8 cellular contexts compared by ENCODE assay signal in genomic region chr9:99056876-99057664, GRCh38. TPM values are rescaled to one million over a fixed set of nuclear protein-coding genes. Genes with fewer than 3 reads are reported as not detected.
DNase-seq lines count a peak whose midpoint lies in the region; ATAC-seq lines count a peak whose summit lies in the region.

No MANE protein-coding gene starts in this region.

- H2AFZ ChIP-seq in mesenchymal stem cell (ENCODE audit: low read depth, low read length): no peak overlapping the region

- no peak overlapping the region for H2BK15ac ChIP-seq in mesenchymal stem cell (ENCODE audit: low read depth, poor library complexity, severe bottlenecking)

- peak overlapping the region; percentile 87 for H4K91ac ChIP-seq in mesenchymal stem cell (ENCODE audit: low read length)

- peaks cover 33 to 89% (median 71%) of the 10 kb centered on the region in 4 donors for H3K4me1 Mint-ChIP-seq in CD4-positive, CD25-positive, alpha-beta regulatory T cell
- peaks cover 49 to 58% (median 50%) of the 10 kb centered on the region in 3 donors for H3K4me1 Mint-ChIP-seq in IgD-negative memory B cell

- peak overlapping the region; percentile 1 for H2BK5ac ChIP-seq in mesenchymal stem cell (ENCODE audit: low read depth, low read length, poor library complexity, severe bottlenecking)

- peaks cover 0 to 2% (median 0%) of the 10 kb centered on the region in 7 donors for H3K9me3 Mint-ChIP-seq in CD4-positive, CD25-positive, alpha-beta regulatory T cell
- H3K9me3 Mint-ChIP-seq in IgD-negative memory B cell: no peaks in the 10 kb centered on the region
- H3K9me3 Mint-ChIP-seq in activated naive CD4-positive, alpha-beta T cell treated with anti-CD3 and anti-CD28 coated beads, Interleukin-2, amount 50 U/mL, for 72 hours: peaks cover 0 to 11% of the 10 kb centered on the region in 2 donors

- ATAC-seq in CD4-positive, CD25-positive, alpha-beta regulatory T cell (ENCODE audit: low read depth in 2 of 2): peak; percentile 22 to 23
- peak; percentile 55 to 68 for ATAC-seq in activated naive CD4-positive, alpha-beta T cell treated with anti-CD3 and anti-CD28 coated beads, Interleukin-2, amount 50 U/mL, for 72 hours
- no peak for ATAC-seq in HG02571 (IDR thresholded peaks at IDR 0.05; ENCODE audit: unreplicated experiment)
- ATAC-seq in GM21737 (IDR thresholded peaks at IDR 0.05; ENCODE audit: unreplicated experiment): no peak

- no peaks in the 10 kb centered on the region for H3K9me3 ChIP-seq in CD4-positive, CD25-positive, alpha-beta regulatory T cell (ENCODE audit: control insufficient read depth in 2 of 2, low read length in 2 of 2)
- no peaks in the 10 kb centered on the region for H3K9me3 ChIP-seq in mesenchymal stem cell (ENCODE audit: control insufficient read depth, low read length)

- H2BK120ac ChIP-seq in mesenchymal stem cell (ENCODE audit: low read depth, low read length): peak overlapping the region; percentile 22

- H3K27me3 Mint-ChIP-seq in CD4-positive, CD25-positive, alpha-beta regulatory T cell: no peaks in the 10 kb centered on the region
- no peaks in the 10 kb centered on the region for H3K27me3 Mint-ChIP-seq in IgD-negative memory B cell

- H3K79me1 ChIP-seq in mesenchymal stem cell (replicated peaks; ENCODE audit: low read length, poor library complexity, severe bottlenecking): no peaks in the 10 kb centered on the region

- peak overlapping the region; percentile 87 for H3K4me3 ChIP-seq in CD4-positive, CD25-positive, alpha-beta regulatory T cell (ENCODE audit: low read depth, low read length)
- H3K4me3 ChIP-seq in mesenchymal stem cell (ENCODE audit: insufficient read depth in 1 of 2, low read depth in 1 of 2, low read length in 2 of 2): no peak overlapping the region

- H3K36me3 Mint-ChIP-seq in CD4-positive, CD25-positive, alpha-beta regulatory T cell: no peaks in the 10 kb centered on the region
- no peaks in the 10 kb centered on the region for H3K36me3 Mint-ChIP-seq in IgD-negative memory B cell
- H3K36me3 Mint-ChIP-seq in activated naive CD4-positive, alpha-beta T cell treated with anti-CD3 and anti-CD28 coated beads, Interleukin-2, amount 50 U/mL, for 72 hours: peaks cover 0 to 10% of the 10 kb centered on the region in 2 donors

- peak overlapping the region; percentile 20 to 91 for H3K4ac ChIP-seq in mesenchymal stem cell (ENCODE audit: low read depth in 1 of 2, low read length in 2 of 2)

- no peak overlapping the region for H4K8ac ChIP-seq in mesenchymal stem cell (ENCODE audit: low read length)

- H3K27ac ChIP-seq in CD4-positive, CD25-positive, alpha-beta regulatory T cell (ENCODE audit: insufficient read depth, low read length, poor library complexity, severe bottlenecking): no peak overlapping the region
- peak overlapping the region; percentile 66 for H3K27ac ChIP-seq in mesenchymal stem cell (ENCODE audit: low read length, poor library complexity, severe bottlenecking)

- peaks cover 57% of the 10 kb centered on the region for H3K4me1 ChIP-seq in CD4-positive, CD25-positive, alpha-beta regulatory T cell (ENCODE audit: control insufficient read depth, insufficient read depth, low read length, poor library complexity, severe bottlenecking)
- H3K4me1 ChIP-seq in mesenchymal stem cell (ENCODE audit: control insufficient read depth, insufficient read depth, low read depth, low read length): peaks cover 12% of the 10 kb centered on the region

- peak overlapping the region; percentile 34 for H2AK5ac ChIP-seq in mesenchymal stem cell (ENCODE audit: low read length, severe bottlenecking)

- H3K4me2 ChIP-seq in mesenchymal stem cell (ENCODE audit: low read length, poor library complexity, severe bottlenecking): no peak overlapping the region

- no peak overlapping the region for H3K23ac ChIP-seq in mesenchymal stem cell (ENCODE audit: low read length in 2 of 2)

- 62% methylated on average over 4 of the region's 6 CpGs for WGBS in mesenchymal stem cell

- H3K14ac ChIP-seq in mesenchymal stem cell (ENCODE audit: low read length in 2 of 2): peak overlapping the region in 1 of 2 experiments; percentile 44

- H3K36me3 ChIP-seq in CD4-positive, CD25-positive, alpha-beta regulatory T cell (ENCODE audit: control insufficient read depth, insufficient read depth, low read length): no peaks in the 10 kb centered on the region
- H3K36me3 ChIP-seq in mesenchymal stem cell (ENCODE audit: control insufficient read depth in 1 of 2, insufficient read depth in 2 of 2, low read depth in 1 of 2, low read length in 2 of 2): peaks cover 0 to 23% of the 10 kb centered on the region in 2 experiments

- H3K9ac ChIP-seq in mesenchymal stem cell (ENCODE audit: low read length): no peak overlapping the region

- peak overlapping the region; percentile 67 to 87 for H3K18ac ChIP-seq in mesenchymal stem cell (ENCODE audit: low read depth in 1 of 2, low read length in 2 of 2)

- DNase-seq in CD4-positive, CD25-positive, alpha-beta regulatory T cell: peak in 1 of 3 donors; percentile 63
- DNase-seq in activated naive CD4-positive, alpha-beta T cell treated with anti-CD3 and anti-CD28 coated beads, Interleukin-2, amount 50 U/mL, for 72 hours (ENCODE audit: low spot score in 2 of 2): peak in 1 of 2 donors; percentile 22
- DNase-seq in mesenchymal stem cell (peak; percentile 95), nucleus accumbens (lab: John Stamatoyannopoulos, UW) (no peak), NCI-H1436 treated with DMSO at 0.1 percent for 48 hours (lab: John Stamatoyannopoulos, UW) (no peak)

- peak overlapping the region; percentile 79 to 86 (median 83) for H3K27ac Mint-ChIP-seq in CD4-positive, CD25-positive, alpha-beta regulatory T cell
- peak overlapping the region; percentile 1 to 88 (median 79) for H3K27ac Mint-ChIP-seq in IgD-negative memory B cell
- H3K27ac Mint-ChIP-seq in activated naive CD4-positive, alpha-beta T cell treated with anti-CD3 and anti-CD28 coated beads, Interleukin-2, amount 50 U/mL, for 72 hours: peak overlapping the region in 1 of 2 donors; percentile 60

- H3K27me3 ChIP-seq in CD4-positive, CD25-positive, alpha-beta regulatory T cell (ENCODE audit: control insufficient read depth, insufficient read depth, low read length): no peaks in the 10 kb centered on the region
- no peaks in the 10 kb centered on the region for H3K27me3 ChIP-seq in mesenchymal stem cell (ENCODE audit: control insufficient read depth in 1 of 2, insufficient read depth in 1 of 2, low read length in 2 of 2)

- H2BK12ac ChIP-seq in mesenchymal stem cell (ENCODE audit: low read length in 2 of 2): peak overlapping the region; percentile 87 to 96

- H3K4me3 Mint-ChIP-seq in CD4-positive, CD25-positive, alpha-beta regulatory T cell: peak overlapping the region; percentile 83 to 92 (median 91)
- H3K4me3 Mint-ChIP-seq in IgD-negative memory B cell: peak overlapping the region; percentile 72 to 94 (median 82)

RNA-seq across cellular contexts. Expression of gene TGFBR1, which starts 47.8 kb away (rescaled TPM):
- 24.9 TPM for total RNA-seq in CD4-positive, CD25-positive, alpha-beta regulatory T cell
- 10 to 100 TPM; 18.0 to 27.0 (median 18.9) TPM for polyA plus RNA-seq in CD4-positive, CD25-positive, alpha-beta regulatory T cell
- polyA plus RNA-seq in IgD-negative memory B cell: 9.2 TPM
- 10 to 100 TPM; 13.4 to 23.4 TPM for total RNA-seq in activated naive CD4-positive, alpha-beta T cell treated with anti-CD3 and anti-CD28 coated beads, Interleukin-2, amount 50 U/mL, for 72 hours
- polyA plus RNA-seq in mesenchymal stem cell (2013, experiment 1 of 2): 55.8 TPM
- 57.6 TPM for polyA plus RNA-seq in mesenchymal stem cell (2013, experiment 2 of 2)

Comparison
In these comparisons a context has a peak if more than half of its experiments do, and no peak if none do; other contexts are left out.
1. ATAC-seq: peak in CD4-positive, CD25-positive, alpha-beta regulatory T cell (2 of 2) and activated naive CD4-positive, alpha-beta T cell treated with anti-CD3 and anti-CD28 coated beads, Interleukin-2, amount 50 U/mL, for 72 hours (2 of 2); none in HG02571 (single experiment) and GM21737 (single experiment).